Comparison of ENCODE assay signal across 12 cellular contexts in the genomic region with DNA sequence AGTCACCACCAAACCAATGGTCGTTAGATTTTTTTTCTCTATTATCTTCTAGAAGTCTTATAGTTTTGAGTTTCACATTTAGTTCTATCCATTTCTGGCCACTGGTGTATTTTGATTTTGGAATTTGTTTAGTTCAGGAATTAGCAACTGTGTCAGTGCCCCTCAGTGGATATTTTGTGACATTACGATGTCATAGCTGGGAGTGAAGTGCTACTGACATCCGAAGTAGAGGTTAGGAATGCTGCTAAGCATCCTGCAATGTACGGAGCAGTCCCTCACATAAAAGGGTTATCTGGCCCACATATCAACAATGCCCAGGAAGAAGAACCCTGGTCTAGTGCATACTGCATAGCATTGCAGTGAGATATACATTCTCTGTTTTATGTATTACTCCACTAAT.
DNase-seq lines count a peak whose midpoint lies in the region; ATAC-seq and TF ChIP-seq lines count a peak whose summit lies in the region.
"Had no signal": no experiment of that assay in that cellular context is flagged by ENCODE, and none has a peak within 500 bp of the region (broad histone marks: within the 10 kb centered on the region; RNA-seq: fewer than 3 reads in every experiment).

No MANE protein-coding gene starts in this region.

- no peaks in the 10 kb centered on the region for H3K27me3 ChIP-seq in left lung
- no peaks in the 10 kb centered on the region for H3K27me3 ChIP-seq in stomach
- H3K27me3 ChIP-seq: BLaER1 had no signal

- peak; percentile 0 to 2 for DNase-seq in NCI-H526 (lab: John Stamatoyannopoulos, UW)
- no peak for DNase-seq in NCI-H526 treated with DMSO at 0.1 percent for 48 hours (lab: John Stamatoyannopoulos, UW)
- peak; percentile 43 for DNase-seq in NCI-H345 (lab: John Stamatoyannopoulos, UW)
- peak; percentile 17 for DNase-seq in smooth muscle cell of the brain vasculature (ENCODE audit: low read depth, low spot score)
- DNase-seq in left lung: no peak
- no peak for DNase-seq in stomach
- DNase-seq: activated CD4-positive, alpha-beta T cell treated with anti-CD3 and anti-CD28 coated beads for 48 hours; amygdala; OCI-M1 had no signal

- no peak overlapping the region for H3K27ac ChIP-seq in left lung
- H3K27ac ChIP-seq in stomach: no peak overlapping the region
- H3K27ac ChIP-seq: BLaER1 had no signal

- H3K4me1 ChIP-seq in left lung: no peaks in the 10 kb centered on the region
- no peaks in the 10 kb centered on the region for H3K4me1 ChIP-seq in stomach
- H3K4me1 ChIP-seq: BLaER1 had no signal

- 27 to 60% (median 32%) methylated on average over 4 of the region's 4 CpGs for WGBS in stomach, 5 donors

- intact Hi-C loops in left lung (cut with DNase I) (no loop called here), stomach (cut with DNase I; ENCODE audit: low total_unique reads) (no loop called here)

- ATAC-seq in esophagus mucosa (peak; percentile 32), left lung (no peak), HG03045 (IDR thresholded peaks at IDR 0.05; ENCODE audit: unreplicated experiment) (no peak)

- H3K36me3 ChIP-seq in left lung (no peaks in the 10 kb centered on the region), stomach (no peaks in the 10 kb centered on the region)
- H3K36me3 ChIP-seq: BLaER1 had no signal

- TF ChIP-seq CTCF in left lung (IDR thresholded peaks at IDR 0.05) (no peak), stomach (IDR thresholded peaks at IDR 0.05) (peak in 1 of 7 experiments; percentile 7)

- TF ChIP-seq EP300 in stomach (IDR thresholded peaks at IDR 0.05): no peak

- peaks cover 0 to 21% of the 10 kb centered on the region in 2 donors for H3K9me3 ChIP-seq in left lung
- H3K9me3 ChIP-seq in stomach: peaks cover 5 to 26% (median 16%) of the 10 kb centered on the region in 4 donors

- TF ChIP-seq POLR2A in stomach (IDR thresholded peaks at IDR 0.05): no peak

- H3K4me3 ChIP-seq in left lung (no peak overlapping the region), stomach (no peak overlapping the region)
- H3K4me3 ChIP-seq: BLaER1 had no signal

Comparison
In these comparisons a context has a peak if more than half of its experiments do, and no peak if none do; other contexts are left out.
1. DNase-seq: peak in NCI-H526 (2 of 2), NCI-H345 (single experiment) and smooth muscle cell of the brain vasculature (single experiment); none in NCI-H526 treated with DMSO at 0.1 percent for 48 hours (single experiment), left lung (0 of 2) and stomach (single experiment).